ENCODE assay signal across 8 cellular contexts in the genomic region with DNA sequence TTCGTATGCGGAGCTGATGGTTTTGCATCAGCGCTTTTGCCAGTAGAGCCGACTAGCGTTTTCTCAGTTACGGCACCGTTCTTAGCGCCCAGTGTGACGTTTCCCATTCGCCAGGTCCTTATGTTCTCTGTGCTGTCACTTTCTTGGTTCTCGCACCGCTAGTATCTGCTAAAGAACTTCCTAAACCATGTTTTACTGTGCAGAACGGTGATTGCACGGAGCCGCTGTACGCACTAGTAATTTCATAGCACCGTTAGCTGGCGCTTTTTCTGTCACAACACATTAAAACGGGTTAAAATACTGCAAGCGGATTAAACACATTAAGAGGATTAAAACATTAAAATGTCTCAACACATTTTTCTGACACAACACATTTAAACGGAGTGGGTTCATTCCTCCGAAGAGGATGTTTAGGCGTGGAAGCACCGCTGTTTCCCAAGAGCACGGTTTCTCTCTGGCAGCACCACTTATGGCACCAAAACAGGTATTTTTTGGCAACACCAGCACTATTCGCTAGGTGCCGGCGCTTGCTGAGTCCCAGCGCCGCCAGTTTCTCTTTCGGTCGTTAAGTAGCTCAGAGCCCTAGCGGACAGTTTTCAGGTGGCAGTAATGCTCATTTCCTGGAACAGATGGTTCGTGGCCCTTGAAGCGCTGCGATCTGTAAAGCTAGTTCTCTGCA. TPM values are rescaled to one million over a fixed set of nuclear protein-coding genes. Genes with fewer than 3 reads are reported as not detected.
A peak's percentile ranks its signal among the peaks of the same experiment; 100 is the strongest.
DNase-seq lines count a peak whose midpoint lies in the region; ATAC-seq and TF ChIP-seq lines count a peak whose summit lies in the region.

No MANE protein-coding gene starts in this region.

- H3K23ac ChIP-seq in IMR-90 (ENCODE audit: low read depth, low read length) (peak overlapping the region; percentile 97), trophoblast cell (ENCODE audit: low read length) (no peak overlapping the region)

- no TSS peak for BruUV-seq in IMR-90 (replicated peaks; lab: Mats Ljungman, UMichigan)

- no peaks in the 10 kb centered on the region for H3K79me2 ChIP-seq in trophoblast cell (ENCODE audit: control insufficient read depth, insufficient read depth, low read length, poor library complexity)

- peak overlapping the region; percentile 61 to 77 for H4K8ac ChIP-seq in IMR-90 (ENCODE audit: low read depth in 2 of 2, low read length in 2 of 2)
- H4K8ac ChIP-seq in trophoblast cell (ENCODE audit: low read depth, low read length) = no peak overlapping the region

- no peak overlapping the region for H2BK12ac ChIP-seq in trophoblast cell (ENCODE audit: low read length)

- H3K27ac ChIP-seq in IMR-90 (ENCODE audit: insufficient read depth, low read length) (peak overlapping the region; percentile 96), trophoblast cell (ENCODE audit: low read depth, low read length) (no peak overlapping the region), vagina (peak overlapping the region; percentile 98)

- H3K9me1 ChIP-seq in IMR-90 (ENCODE audit: insufficient read depth, low read length) = peaks cover 6% of the 10 kb centered on the region; the same call in 1 of the 2 replicates

- CTCF ChIA-PET in IMR-90 (lab: Yijun Ruan, JAX) = interaction anchor here (0.6 to 3.0 kb wide), 9 partner anchors 18 to 108 kb away, joined by 3 to 20 read pairs (median 4); no protein-coding TSS in a partner anchor

- H3K36me3 ChIP-seq in IMR-90 (ENCODE audit: control insufficient read depth, insufficient read depth, low read length) (no peaks in the 10 kb centered on the region), trophoblast cell (ENCODE audit: control insufficient read depth in 1 of 2, insufficient read depth in 2 of 2, low read length in 2 of 2) (no peaks in the 10 kb centered on the region), vagina (no peaks in the 10 kb centered on the region)

- DNase-seq in DMS53 treated with DMSO at 0.1 percent for 48 hours (lab: John Stamatoyannopoulos, UW; ENCODE audit: unreplicated experiment) (peak; percentile 79), IMR-90 (peak; percentile 91), OCI-M1 (lab: John Stamatoyannopoulos, UW) (peak; percentile 94), fibroblast of pulmonary artery (ENCODE audit: low read depth) (peak; percentile 86), trophoblast cell (peak; percentile 92 to 96), vagina (ENCODE audit: extremely low spot score in 2 of 2) (peak in 1 of 2 donors; percentile 85)
- DNase-seq in activated T-cell treated with anti-CD3 and anti-CD28 coated beads, Interleukin-2, amount 50 U/mL, for 48 hours = peak; percentile 79 to 83

- H2BK5ac ChIP-seq in IMR-90 (ENCODE audit: low read depth, low read length, poor library complexity, severe bottlenecking) (peak overlapping the region; percentile 89), trophoblast cell (ENCODE audit: low read depth, low read length, poor library complexity) (no peak overlapping the region)

- H3K27me3 ChIP-seq in IMR-90 (ENCODE audit: control insufficient read depth, insufficient read depth, low read length) = no peaks in the 10 kb centered on the region
- peaks cover 18% of the 10 kb centered on the region for H3K27me3 ChIP-seq in trophoblast cell (ENCODE audit: insufficient read depth, low read length)
- no peaks in the 10 kb centered on the region for H3K27me3 ChIP-seq in vagina

- H3K9me3 ChIP-seq in IMR-90 (ENCODE audit: control insufficient read depth, insufficient read depth, low read length) (no peaks in the 10 kb centered on the region), trophoblast cell (ENCODE audit: insufficient read depth, low read depth, low read length) (peaks cover 2% of the 10 kb centered on the region), vagina (no peaks in the 10 kb centered on the region)

- POLR2A ChIA-PET in IMR-90 (lab: Charles Lee; ENCODE audit: unreplicated experiment) = interaction anchor here (0.6 to 1.2 kb wide), 7 partner anchors 11 to 28 kb away, joined by 3 to 4 read pairs (median 3); no protein-coding TSS in a partner anchor

- H4K91ac ChIP-seq in IMR-90 (ENCODE audit: insufficient read depth, low read depth, low read length) = peak overlapping the region; percentile 72
- no peak overlapping the region for H4K91ac ChIP-seq in trophoblast cell (ENCODE audit: low read depth, low read length)

- intact Hi-C loops in IMR-90 (cut with micrococcal nuclease) (loop anchor here (1.0 to 10.0 kb wide), 4 partner anchors 15 to 465 kb away; a partner anchor contains a TSS), vagina (cut with DNase I) (loop anchor here (2.0 kb wide), 1 partner anchor 21 kb away; a partner anchor contains a TSS)

- ATAC-seq in GM21529 (IDR thresholded peaks at IDR 0.05; ENCODE audit: unreplicated experiment) (peak; percentile 69), IMR-90 (ENCODE audit: low read depth) (peak; percentile 50)

- TF ChIP-seq CTCF in IMR-90 (conservative IDR thresholded peaks at IDR 0.05; ENCODE audit: low read depth, low read length) (peak; percentile 49), fibroblast of pulmonary artery (IDR thresholded peaks at IDR 0.05; ENCODE audit: low read length, missing control alignments) (peak; percentile 49), vagina (IDR thresholded peaks at IDR 0.05) (peak in 2 of 3 experiments; percentile 26 to 55)

- H2AFZ ChIP-seq in IMR-90 (replicated peaks; ENCODE audit: low read length, poor library complexity) (peak overlapping the region; percentile 83), trophoblast cell (ENCODE audit: insufficient read depth, low read length, poor library complexity) (no peak overlapping the region)

- H2AK5ac ChIP-seq in IMR-90 (ENCODE audit: low read depth, low read length) = peak overlapping the region; percentile 51
- no peak overlapping the region for H2AK5ac ChIP-seq in trophoblast cell (ENCODE audit: low read length)

- H3K14ac ChIP-seq in IMR-90 (replicated peaks; ENCODE audit: low read depth, low read length) (peak overlapping the region; percentile 89), trophoblast cell (ENCODE audit: low read length) (no peak overlapping the region)

- H3K4me3 ChIP-seq in IMR-90 (ENCODE audit: insufficient read depth, low read depth, low read length) = peak overlapping the region; percentile 64
- peak overlapping the region; percentile 54 for H3K4me3 ChIP-seq in fibroblast of pulmonary artery (replicated peaks; ENCODE audit: low read depth, low read length)
- H3K4me3 ChIP-seq in trophoblast cell (ENCODE audit: low read depth, low read length) = no peak overlapping the region
- peak overlapping the region; percentile 36 to 76 for H3K4me3 ChIP-seq in vagina

- H3K4ac ChIP-seq in IMR-90 (ENCODE audit: low read depth, low read length) (peak overlapping the region; percentile 77), trophoblast cell (ENCODE audit: low read depth, low read length) (no peak overlapping the region)

- peak overlapping the region; percentile 86 for H4K5ac ChIP-seq in IMR-90 (ENCODE audit: low read depth, low read length)

- no peak overlapping the region for H4K12ac ChIP-seq in trophoblast cell (ENCODE audit: low read depth, low read length)

- dilution Hi-C loops in IMR-90 (cut with HindIII; ENCODE audit: low sequenced_read_pairs, unreplicated experiment) = no loop called here

- H3K9ac ChIP-seq in IMR-90 (ENCODE audit: low read depth, low read length) (peak overlapping the region; percentile 95), trophoblast cell (ENCODE audit: low read length) (no peak overlapping the region)

- H2BK15ac ChIP-seq in IMR-90 (ENCODE audit: low read depth, low read length) = peak overlapping the region; percentile 50; the same call in 2 of the 3 replicates

- 0 out of 2 replicates have a peak, but pooled peaks have one; percentile 29 for TF ChIP-seq RAD21 in IMR-90 (IDR thresholded peaks at IDR 0.05; ENCODE audit: low read length)

- H2AK9ac ChIP-seq in IMR-90 (replicated peaks; ENCODE audit: low read depth, low read length, poor library complexity) = no peak overlapping the region

- H4K20me1 ChIP-seq in IMR-90 (ENCODE audit: insufficient read depth, low read length) = no peaks in the 10 kb centered on the region

- peak overlapping the region; percentile 68 for H2BK120ac ChIP-seq in IMR-90 (ENCODE audit: low read depth, low read length)
- no peak overlapping the region for H2BK120ac ChIP-seq in trophoblast cell (ENCODE audit: insufficient read depth, low read length, poor library complexity)

- in situ Hi-C loops in IMR-90 (cut with MboI; ENCODE audit: low sequenced_read_pairs) = no loop called here

- no peak for TF ChIP-seq POLR2A in IMR-90 (IDR thresholded peaks at IDR 0.05; ENCODE audit: low read depth, low read length)
- no peak for TF ChIP-seq POLR2A in vagina (IDR thresholded peaks at IDR 0.05)

- peak overlapping the region; percentile 64 for H2BK20ac ChIP-seq in IMR-90 (ENCODE audit: low read depth, low read length)

- 16% methylated on average over 16 of the region's 36 CpGs; no CpG with 5 or more reads in 1 of the 2 experiments for WGBS in IMR-90 (ENCODE audit: extremely low coverage in 2 of 2, insufficient read length in 1 of 2), 2 experiments
- WGBS in trophoblast cell (ENCODE audit: extremely low coverage, insufficient coverage, insufficient read length) = no CpG with 5 or more reads among the region's 36 CpGs

- H3K79me1 ChIP-seq in IMR-90 (ENCODE audit: low read depth in 1 of 2, low read length in 2 of 2) = peaks cover 26 to 60% of the 10 kb centered on the region in 2 experiments
- peaks cover 2% of the 10 kb centered on the region for H3K79me1 ChIP-seq in trophoblast cell (ENCODE audit: low read length)

- H3K4me1 ChIP-seq in IMR-90 (ENCODE audit: control insufficient read depth, insufficient read depth, low read length) (peaks cover 8% of the 10 kb centered on the region), trophoblast cell (ENCODE audit: control insufficient read depth in 1 of 2, insufficient read depth in 2 of 2, low read length in 2 of 2) (peaks cover 2 to 8% of the 10 kb centered on the region in 2 experiments), vagina (peaks cover 18% of the 10 kb centered on the region)

- H3K18ac ChIP-seq in IMR-90 (ENCODE audit: low read depth, low read length) (peak overlapping the region; percentile 80), trophoblast cell (ENCODE audit: low read length) (no peak overlapping the region)

- H3K56ac ChIP-seq in IMR-90 (ENCODE audit: extremely low read depth, insufficient read depth, low read length) = peak overlapping the region; percentile 35; the same call in 1 of the 2 replicates

- peak overlapping the region; percentile 93 for H3K4me2 ChIP-seq in IMR-90 (ENCODE audit: low read depth, low read length)
- peak overlapping the region; percentile 45 for H3K4me2 ChIP-seq in trophoblast cell (ENCODE audit: low read length)

TF ChIP-seq in IMR-90, 13 proteins besides CTCF, POLR2A, EP300 and RAD21:
- TF ChIP-seq RFX5 (IDR thresholded peaks at IDR 0.05; ENCODE audit: low read depth, low read length) (no peak), SMC3 (IDR thresholded peaks at IDR 0.05; ENCODE audit: low read depth, low read length) (peak; percentile 2; the same call in 1 of the 2 replicates)

RNA-seq across cellular contexts. Expression of a gene that starts 20.4 kb away (rescaled TPM):
- total RNA-seq in IMR-90 (2012; rRNA removed) (1.3 and 1.4 TPM in 2 replicates), vagina (10.6 TPM)
- 2.5 and 3.6 TPM in 2 replicates for polyA plus RNA-seq in IMR-90 (2012; rRNA removed)
- polyA plus RNA-seq in IMR-90 (2012; cell fraction: cytosol; rRNA removed) = 3.5 and 4.5 TPM in 2 replicates
- polyA plus RNA-seq in IMR-90 (2012; cell fraction: nucleus; rRNA removed; ENCODE audit: low replicate concordance) = 3.9 and 4.1 TPM in 2 replicates
- polyA plus RNA-seq in trophoblast cell (2013) = 0.06 and 0.07 TPM in 2 replicates
